In the genomic region with DNA sequence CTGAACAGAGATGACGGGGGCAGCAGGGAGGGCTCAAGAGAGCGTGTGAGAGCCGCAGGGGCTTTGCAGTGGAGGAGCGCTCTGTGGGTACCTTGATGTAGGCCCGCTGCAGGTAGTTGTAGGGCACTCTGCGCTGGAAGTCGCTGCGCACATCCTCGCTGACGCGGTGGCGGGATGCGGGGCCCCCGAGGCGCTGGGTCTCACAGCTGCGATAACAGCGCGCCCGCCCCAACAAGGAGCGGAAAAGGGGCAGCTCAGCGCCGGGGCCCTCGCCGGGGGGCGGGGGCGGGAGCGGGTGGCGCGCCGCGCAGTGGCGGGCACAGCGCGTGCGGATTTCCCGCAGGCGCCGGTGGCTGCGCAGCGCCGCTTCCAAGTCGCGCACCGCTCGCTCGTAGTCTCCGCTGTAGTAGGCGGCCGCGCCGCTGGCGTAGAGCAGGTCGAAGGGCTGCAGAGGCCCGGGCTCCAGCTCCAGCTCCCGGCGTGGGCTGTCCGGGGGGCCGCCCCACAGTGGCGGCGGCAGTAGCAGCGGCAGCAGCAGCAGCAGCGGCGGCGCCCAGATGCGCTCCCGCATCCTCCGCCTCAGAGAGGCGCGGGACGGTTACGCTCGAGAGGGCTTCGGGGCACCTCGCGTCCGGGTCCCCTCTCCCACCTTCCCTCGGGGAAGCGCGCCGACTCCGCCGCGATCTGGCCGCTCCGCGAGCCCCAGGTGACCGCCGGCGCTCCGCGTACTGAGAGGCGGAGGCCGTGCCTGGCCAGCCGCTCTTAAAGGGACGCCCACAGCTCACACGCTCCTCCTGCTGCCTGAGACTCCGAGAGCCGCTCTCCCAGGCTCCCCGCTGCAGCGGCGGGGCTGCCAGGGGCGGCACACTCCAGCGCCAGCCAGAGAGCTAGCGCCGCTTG, we compare ENCODE assay signal across 8 cellular contexts. TPM values are rescaled to one million over a fixed set of nuclear protein-coding genes. Genes with fewer than 3 reads are reported as not detected.
DNase-seq lines count a peak whose midpoint lies in the region; ATAC-seq and TF ChIP-seq lines count a peak whose summit lies in the region.

A gene with protein sequence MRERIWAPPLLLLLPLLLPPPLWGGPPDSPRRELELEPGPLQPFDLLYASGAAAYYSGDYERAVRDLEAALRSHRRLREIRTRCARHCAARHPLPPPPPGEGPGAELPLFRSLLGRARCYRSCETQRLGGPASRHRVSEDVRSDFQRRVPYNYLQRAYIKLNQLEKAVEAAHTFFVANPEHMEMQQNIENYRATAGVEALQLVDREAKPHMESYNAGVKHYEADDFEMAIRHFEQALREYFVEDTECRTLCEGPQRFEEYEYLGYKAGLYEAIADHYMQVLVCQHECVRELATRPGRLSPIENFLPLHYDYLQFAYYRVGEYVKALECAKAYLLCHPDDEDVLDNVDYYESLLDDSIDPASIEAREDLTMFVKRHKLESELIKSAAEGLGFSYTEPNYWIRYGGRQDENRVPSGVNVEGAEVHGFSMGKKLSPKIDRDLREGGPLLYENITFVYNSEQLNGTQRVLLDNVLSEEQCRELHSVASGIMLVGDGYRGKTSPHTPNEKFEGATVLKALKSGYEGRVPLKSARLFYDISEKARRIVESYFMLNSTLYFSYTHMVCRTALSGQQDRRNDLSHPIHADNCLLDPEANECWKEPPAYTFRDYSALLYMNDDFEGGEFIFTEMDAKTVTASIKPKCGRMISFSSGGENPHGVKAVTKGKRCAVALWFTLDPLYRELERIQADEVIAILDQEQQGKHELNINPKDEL (minus strand): TSS at position 737 of the 900 bp plus-strand sequence. CDS start 166 bp downstream, at position 571.

- H3F3A ChIP-seq in PC-3 (ENCODE audit: low read length, unreplicated experiment) = no peaks in the 10 kb centered on the region

- H4K20me1 ChIP-seq in PC-3 (ENCODE audit: low read length) = no peaks in the 10 kb centered on the region

- CTCF ChIA-PET in PC-3 (lab: Charles Lee) = interaction anchor here (0.5 to 1.7 kb wide), 19 partner anchors 12 to 414 kb away, joined by 3 to 11 read pairs (median 4); no protein-coding TSS in a partner anchor
- CTCF ChIA-PET in MCF 10A (lab: Yijun Ruan, JAX) = interaction anchor here (0.6 to 3.2 kb wide), 45 partner anchors 9 to 361 kb away, joined by 3 to 20 read pairs (median 4); no protein-coding TSS in a partner anchor

- TF ChIP-seq CTCF in PC-3 (conservative IDR thresholded peaks at IDR 0.05; ENCODE audit: low read depth, low read length) (peak; percentile 64), MCF 10A (IDR thresholded peaks at IDR 0.05; ENCODE audit: unreplicated experiment) (peak; percentile 32)

- H3K4me3 Mint-ChIP-seq in MCF 10A (ENCODE audit: unreplicated experiment) = peak within 1 kb of the TSS; percentile 95

- no peaks in the 10 kb centered on the region for H3K36me3 ChIP-seq in PC-3 (ENCODE audit: low read depth, low read length)

- H3K27me3 Mint-ChIP-seq in MCF 10A (ENCODE audit: insufficient read depth, unreplicated experiment) = no peaks in the 10 kb centered on the region

- H3K4me3 ChIP-seq in PC-3 (ENCODE audit: low read length) = peak within 1 kb of the TSS; percentile 89

- peaks cover 4% of the 10 kb centered on the region for H3K4me1 ChIP-seq in PC-3 (ENCODE audit: insufficient read depth, low read length)

- POLR2A ChIA-PET in PC-3 (lab: Charles Lee; ENCODE audit: unreplicated experiment) = interaction anchor here (0.5 to 0.7 kb wide), 3 partner anchors 66 to 108 kb away, joined by 3 read pairs; no protein-coding TSS in a partner anchor
- POLR2A ChIA-PET in MCF 10A (lab: Yijun Ruan, JAX) = interaction anchor here (0.6 to 11.6 kb wide), 46 partner anchors 10 to 264 kb away, joined by 3 to 132 read pairs (median 6); partner anchors contain the start of gene CLDN1

- H3K36me3 Mint-ChIP-seq in MCF 10A (ENCODE audit: insufficient read depth, unreplicated experiment) = no peaks in the 10 kb centered on the region

- ATAC-seq in GM19463 (IDR thresholded peaks at IDR 0.05; ENCODE audit: unreplicated experiment) = peak; percentile 69
- ATAC-seq in PC-3 = peak; percentile 99

- peak; percentile 90 for DNase-seq in Caki2 (ENCODE audit: low read depth)
- DNase-seq in HS-27A (ENCODE audit: low read depth) = peak; percentile 74
- peak; percentile 92 for DNase-seq in PC-3
- DNase-seq in MCF 10A (ENCODE audit: unreplicated experiment) = peak; percentile 91
- DNase-seq in iPS DF 19.7 (ENCODE audit: low read depth, low spot score) = peak; percentile 61
- peak; percentile 80 for DNase-seq in putamen (ENCODE audit: low spot score)
- no peak for DNase-seq in effector CD4-positive, alpha-beta T cell

- no peaks in the 10 kb centered on the region for H3K79me2 ChIP-seq in PC-3 (ENCODE audit: low read length)

- no peaks in the 10 kb centered on the region for H3K9me2 ChIP-seq in PC-3 (replicated peaks; ENCODE audit: low read length)

- in situ Hi-C loops in Caki2 (cut with HindIII; ENCODE audit: low pct_unique_long_range_greater_than_20kb, low sequenced_read_pairs) = loop anchor here (10.0 kb wide), 1 partner anchor 156 kb away; no protein-coding TSS in a partner anchor

- H3K9me3 Mint-ChIP-seq in MCF 10A (ENCODE audit: unreplicated experiment) = no peaks in the 10 kb centered on the region

- H3K27ac ChIP-seq in PC-3 (ENCODE audit: low read length) = no peak within 1 kb of the TSS

- intact Hi-C loops in PC-3 (cut with micrococcal nuclease) (loop anchor here (1.0 to 5.0 kb wide), 4 partner anchors 82 to 207 kb away; no protein-coding TSS in a partner anchor), MCF 10A (cut with micrococcal nuclease) (loop anchor here (1.0 to 5.0 kb wide), 7 partner anchors 40 to 262 kb away; partner anchors contain the start of gene CLDN1)

- no TSS peak for BruUV-seq in PC-3 (replicated peaks; lab: Mats Ljungman, UMichigan)
- BruUV-seq in MCF 10A (replicated peaks; lab: Mats Ljungman, UMichigan) = no TSS peak

- peak within 1 kb of the TSS; percentile 57; the same call in 1 of the 2 replicates for H3K9ac ChIP-seq in PC-3 (ENCODE audit: low read length)

- no peaks in the 10 kb centered on the region for H3K9me3 ChIP-seq in PC-3 (ENCODE audit: low read length)

- H3K27ac Mint-ChIP-seq in MCF 10A (ENCODE audit: low read depth, unreplicated experiment) = peak within 1 kb of the TSS; percentile 70

- H3K4me1 Mint-ChIP-seq in MCF 10A (ENCODE audit: insufficient read depth, unreplicated experiment) = peaks cover 51% of the 10 kb centered on the region

- H3K27me3 ChIP-seq in PC-3 (ENCODE audit: low read length) = no peaks in the 10 kb centered on the region

- peak within 1 kb of the TSS; percentile 94 for H2AFZ ChIP-seq in PC-3 (ENCODE audit: low read length)

- peak within 1 kb of the TSS; percentile 94 for H3K4me2 ChIP-seq in PC-3 (ENCODE audit: low read length)

RNA-seq across cellular contexts. Expression of the gene that starts here (rescaled TPM):
- total RNA-seq in Caki2 (2014; rRNA removed; shearing (Covaris generic); ENCODE audit: low replicate concordance) = 152 and 185 TPM in 2 replicates
- total RNA-seq in PC-3 (2014; rRNA removed) = 4.5 and 11.4 TPM in 2 replicates
- total RNA-seq in MCF 10A (2022) = 19.8 and 60.2 TPM in 2 replicates
